In the genomic region with DNA sequence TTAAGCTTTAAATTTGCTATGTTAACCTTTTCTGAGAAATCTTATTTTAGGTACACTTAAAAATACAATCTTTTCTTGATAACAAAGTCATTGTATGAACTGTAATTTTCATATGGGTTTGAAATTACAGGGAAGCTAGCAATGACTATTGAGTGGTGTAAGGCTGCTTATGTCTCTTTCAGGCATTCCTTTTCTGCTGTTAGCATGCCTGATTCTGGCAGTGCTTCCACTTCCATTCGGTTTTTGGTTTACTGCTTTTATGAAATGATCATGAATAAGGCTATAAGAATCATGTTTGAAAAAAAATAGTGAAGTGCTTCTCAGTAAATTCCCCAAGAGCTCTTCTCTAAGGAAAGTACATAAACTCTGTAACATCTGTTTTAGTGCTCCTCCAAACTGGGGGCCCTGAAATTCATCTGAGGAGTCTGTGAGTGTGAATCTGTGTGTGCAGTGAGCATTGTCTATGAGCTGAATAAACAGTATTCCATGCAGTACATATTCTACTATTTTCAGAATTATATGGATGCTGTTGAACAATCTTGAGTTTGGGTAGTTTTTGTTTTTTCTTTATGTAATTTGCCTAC, we compare ENCODE assay signal across 1 cellular context.
TF ChIP-seq lines count a peak whose summit lies in the region.

No MANE protein-coding gene starts in this region.

TF ChIP-seq in GM23338, 12 proteins besides CTCF, POLR2A, EP300 and RAD21 (continued from another document):
- no peak for TF ChIP-seq EZH2phosphoT487 (IDR thresholded peaks at IDR 0.05; ENCODE audit: unreplicated experiment)
- TF ChIP-seq, protein P1, sequence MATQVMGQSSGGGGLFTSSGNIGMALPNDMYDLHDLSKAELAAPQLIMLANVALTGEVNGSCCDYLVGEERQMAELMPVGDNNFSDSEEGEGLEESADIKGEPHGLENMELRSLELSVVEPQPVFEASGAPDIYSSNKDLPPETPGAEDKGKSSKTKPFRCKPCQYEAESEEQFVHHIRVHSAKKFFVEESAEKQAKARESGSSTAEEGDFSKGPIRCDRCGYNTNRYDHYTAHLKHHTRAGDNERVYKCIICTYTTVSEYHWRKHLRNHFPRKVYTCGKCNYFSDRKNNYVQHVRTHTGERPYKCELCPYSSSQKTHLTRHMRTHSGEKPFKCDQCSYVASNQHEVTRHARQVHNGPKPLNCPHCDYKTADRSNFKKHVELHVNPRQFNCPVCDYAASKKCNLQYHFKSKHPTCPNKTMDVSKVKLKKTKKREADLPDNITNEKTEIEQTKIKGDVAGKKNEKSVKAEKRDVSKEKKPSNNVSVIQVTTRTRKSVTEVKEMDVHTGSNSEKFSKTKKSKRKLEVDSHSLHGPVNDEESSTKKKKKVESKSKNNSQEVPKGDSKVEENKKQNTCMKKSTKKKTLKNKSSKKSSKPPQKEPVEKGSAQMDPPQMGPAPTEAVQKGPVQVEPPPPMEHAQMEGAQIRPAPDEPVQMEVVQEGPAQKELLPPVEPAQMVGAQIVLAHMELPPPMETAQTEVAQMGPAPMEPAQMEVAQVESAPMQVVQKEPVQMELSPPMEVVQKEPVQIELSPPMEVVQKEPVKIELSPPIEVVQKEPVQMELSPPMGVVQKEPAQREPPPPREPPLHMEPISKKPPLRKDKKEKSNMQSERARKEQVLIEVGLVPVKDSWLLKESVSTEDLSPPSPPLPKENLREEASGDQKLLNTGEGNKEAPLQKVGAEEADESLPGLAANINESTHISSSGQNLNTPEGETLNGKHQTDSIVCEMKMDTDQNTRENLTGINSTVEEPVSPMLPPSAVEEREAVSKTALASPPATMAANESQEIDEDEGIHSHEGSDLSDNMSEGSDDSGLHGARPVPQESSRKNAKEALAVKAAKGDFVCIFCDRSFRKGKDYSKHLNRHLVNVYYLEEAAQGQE (IDR thresholded peaks at IDR 0.05; ENCODE audit: unreplicated experiment): no peak
